Comparison of ENCODE assay signal across 8 cellular contexts in genomic region chr17:61409301-61410099, GRCh38. TPM values are rescaled to one million over a fixed set of nuclear protein-coding genes. Genes with fewer than 3 reads are reported as not detected.
A peak's percentile ranks its signal among the peaks of the same experiment; 100 is the strongest.
DNase-seq lines count a peak whose midpoint lies in the region; ATAC-seq and TF ChIP-seq lines count a peak whose summit lies in the region.

No MANE protein-coding gene starts in this region.

- intact Hi-C loops in Caco-2 (cut with micrococcal nuclease; ENCODE audit: unreplicated experiment) = loop anchor here (1.0 kb wide), 4 partner anchors 10 to 688 kb away; partner anchors contain the start of gene TBX2

- H3K27ac ChIP-seq in GM23248 = peak overlapping the region; percentile 29; the same call in 1 of the 2 replicates

- H3K4me1 Mint-ChIP-seq in Caco-2 (ENCODE audit: low read depth, unreplicated experiment) = no peaks in the 10 kb centered on the region
- H3K4me1 Mint-ChIP-seq in brain = peaks cover 20% of the 10 kb centered on the region

- no peaks in the 10 kb centered on the region for H3K9me2 ChIP-seq in GM23248 (ENCODE audit: insufficient read depth)

- POLR2A ChIA-PET in Caco-2 (lab: Charles Lee) = interaction anchor here (0.9 kb wide), 1 partner anchor 10 kb away, joined by 3 read pairs; the partner anchor contains the start of gene TBX2

- H3K4me3 Mint-ChIP-seq in Caco-2 (ENCODE audit: unreplicated experiment) (peak overlapping the region; percentile 74), brain (peak overlapping the region; percentile 81 to 87 (median 83))

- H3K4me2 ChIP-seq in GM23248 (ENCODE audit: unreplicated experiment) (peak overlapping the region; percentile 94), skeletal muscle satellite cell (ENCODE audit: low read length) (peak overlapping the region; percentile 93)

- peak overlapping the region; percentile 67 for H3K4me3 ChIP-seq in Caco-2 (ENCODE audit: low read depth, low read length)
- H3K4me3 ChIP-seq in GM23248 = peak overlapping the region; percentile 83
- H3K4me3 ChIP-seq in skeletal muscle satellite cell (ENCODE audit: low read length) = peak overlapping the region; percentile 76

- H3K36me3 ChIP-seq in Caco-2 (ENCODE audit: control insufficient read depth, insufficient read depth, low read length) = no peaks in the 10 kb centered on the region
- no peaks in the 10 kb centered on the region for H3K36me3 ChIP-seq in GM23248 (ENCODE audit: low read depth)
- peaks cover 33% of the 10 kb centered on the region for H3K36me3 ChIP-seq in skeletal muscle satellite cell (ENCODE audit: insufficient read depth, low read length)

- DNase-seq in Caco-2 = peak; percentile 67 to 88
- peak; percentile 90 for DNase-seq in GM23248
- peak; percentile 35 for DNase-seq in RPMI7951 (ENCODE audit: low read depth)
- DNase-seq in iris pigment epithelial cell (ENCODE audit: low read depth) = peak; percentile 68

- in situ Hi-C loops in GM23248 (cut with MboI) = no loop called here

- ATAC-seq in GM19463 (IDR thresholded peaks at IDR 0.05; ENCODE audit: unreplicated experiment) (no peak), HG03342 (IDR thresholded peaks at IDR 0.05; ENCODE audit: unreplicated experiment) (no peak)

- peaks cover 7% of the 10 kb centered on the region; the same call in 1 of the 2 replicates for H3F3A ChIP-seq in GM23248 (ENCODE audit: insufficient read depth)

- H3K27ac Mint-ChIP-seq in Caco-2 (ENCODE audit: unreplicated experiment) (no peak overlapping the region), brain (peak overlapping the region in 1 of 5 experiments; percentile 49)

- H3K9ac ChIP-seq in GM23248 = peak overlapping the region; percentile 83
- H3K9ac ChIP-seq in skeletal muscle satellite cell (ENCODE audit: low read depth, low read length) = peak overlapping the region; percentile 78

- 2 to 4% methylated on average over 44 to 68 of the region's 73 CpGs for WGBS in GM23248 (ENCODE audit: low coverage in 1 of 2, low lambda C conversion rate in 2 of 2, missing lambda C conversion rate in 2 of 2), 2 experiments

- CTCF ChIA-PET in Caco-2 (lab: Charles Lee) = interaction anchor here (0.5 to 2.7 kb wide), 10 partner anchors 9 to 674 kb away, joined by 3 to 12 read pairs (median 4); partner anchors contain the start of gene TBX2

- H4K20me1 ChIP-seq in GM23248 (ENCODE audit: insufficient read depth) = no peaks in the 10 kb centered on the region

- H3K9me3 Mint-ChIP-seq in Caco-2 (ENCODE audit: unreplicated experiment) (no peaks in the 10 kb centered on the region), brain (peaks cover 0 to 5% (median 0%) of the 10 kb centered on the region in 5 experiments)

- no peaks in the 10 kb centered on the region for H3K4me1 ChIP-seq in Caco-2
- no peaks in the 10 kb centered on the region for H3K4me1 ChIP-seq in GM23248 (ENCODE audit: insufficient read depth)
- peaks cover 31% of the 10 kb centered on the region for H3K4me1 ChIP-seq in skeletal muscle satellite cell (ENCODE audit: control insufficient read depth, insufficient read depth, low read length)

- BruUV-seq in Caco-2 (replicated peaks; lab: Mats Ljungman, UMichigan) = no TSS peak

- H3K36me3 Mint-ChIP-seq in Caco-2 (ENCODE audit: insufficient read depth, unreplicated experiment) (peaks cover 11% of the 10 kb centered on the region), brain (no peaks in the 10 kb centered on the region)

- peak overlapping the region; percentile 90 for H2AFZ ChIP-seq in GM23248

- TF ChIP-seq CTCF in Caco-2 (IDR thresholded peaks at IDR 0.05; ENCODE audit: insufficient read depth in 1 of 2, low read depth in 1 of 2, low read length in 1 of 2, severe bottlenecking in 1 of 2, unreplicated experiment in 1 of 2) (peak; percentile 64 to 65), brain (conservative IDR thresholded peaks at IDR 0.05) (peak; percentile 8 to 45)

- H3K9me3 ChIP-seq in Caco-2 = no peaks in the 10 kb centered on the region
- H3K9me3 ChIP-seq in GM23248 (ENCODE audit: low read depth) = no peaks in the 10 kb centered on the region
- H3K9me3 ChIP-seq in skeletal muscle satellite cell (replicated peaks; ENCODE audit: low read length) = no peaks in the 10 kb centered on the region

- H3K27me3 Mint-ChIP-seq in Caco-2 (ENCODE audit: insufficient read depth, unreplicated experiment) = no peaks in the 10 kb centered on the region
- H3K27me3 Mint-ChIP-seq in brain = peaks cover 81% of the 10 kb centered on the region

- H3K79me2 ChIP-seq in GM23248 (ENCODE audit: insufficient read depth) = peaks cover 6% of the 10 kb centered on the region

- H3K27me3 ChIP-seq in Caco-2 (replicated peaks; ENCODE audit: control insufficient read depth, insufficient read depth, low read length) = no peaks in the 10 kb centered on the region
- no peaks in the 10 kb centered on the region for H3K27me3 ChIP-seq in GM23248 (replicated peaks; ENCODE audit: insufficient read depth)
- no peaks in the 10 kb centered on the region for H3K27me3 ChIP-seq in skeletal muscle satellite cell (ENCODE audit: control insufficient read depth, insufficient read depth, low read length)

RNA-seq across cellular contexts. Expression of gene TBX2, which starts 9.9 kb away (rescaled TPM):
- total RNA-seq in Caco-2 (2022) = 8.9 and 11.5 TPM in 2 replicates
- total RNA-seq in GM23248 (2014; rRNA removed; shearing (Covaris generic)) = 9.9 and 11.1 TPM in 2 replicates
- polyA plus RNA-seq in GM23248 (2016; fragmentation: Nextera tagmentation; extraction: Ambion mirVana) (1.7 and 2.1 TPM in 2 replicates), brain (ENCODE audit: insufficient read depth, low read depth, low replicate concordance) (5.5 TPM)
- total RNA-seq in RPMI7951 (2014; rRNA removed; shearing (Covaris generic)) = 20.9 and 24.9 TPM in 2 replicates
- 32.4 and 33.0 TPM in 2 replicates for total RNA-seq in skeletal muscle satellite cell (2012; rRNA removed)

RNA-seq across cellular contexts. Expression of gene TBX4, which starts 42.7 kb away (rescaled TPM):
- total RNA-seq in Caco-2 (2022) = 2.5 TPM in 2 replicates
- total RNA-seq in GM23248 (2014; rRNA removed; shearing (Covaris generic)) = not detected in 2 replicates
- polyA plus RNA-seq in GM23248 (2016; fragmentation: Nextera tagmentation; extraction: Ambion mirVana) (not detected in 2 replicates), brain (ENCODE audit: insufficient read depth, low read depth, low replicate concordance) (not detected)
- not detected in 2 replicates for total RNA-seq in RPMI7951 (2014; rRNA removed; shearing (Covaris generic))
- under 0.01 and 0.51 TPM in 2 replicates for total RNA-seq in skeletal muscle satellite cell (2012; rRNA removed)

Comparison
In these comparisons a context has a peak if more than half of its experiments do, and no peak if none do; other contexts are left out.
1. DNase-seq: peak in every context shown above with its lines; median percentile 90 in GM23248; 78 in Caco-2; 68 in iris pigment epithelial cell; 35 in RPMI7951.